ENCODE assay signal across 2 cellular contexts in the genomic region with DNA sequence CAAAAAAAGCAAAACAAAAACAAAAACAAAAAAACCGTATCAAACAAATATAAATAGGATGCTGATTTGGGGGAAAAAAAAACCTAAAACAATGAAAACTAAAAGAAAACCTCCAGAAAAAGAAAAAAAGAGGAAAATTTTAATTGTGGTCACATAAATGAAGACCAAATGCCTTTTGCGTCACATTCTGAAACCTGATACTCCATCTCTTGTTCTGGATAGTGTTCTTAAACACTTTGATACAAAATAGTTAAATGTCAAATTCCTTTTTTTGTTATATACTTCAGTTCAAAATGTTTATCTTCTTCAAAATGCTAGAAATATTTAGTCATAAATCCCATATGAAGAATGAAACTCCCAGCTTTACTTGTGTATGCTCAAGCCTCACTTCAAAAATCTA.
TF ChIP-seq lines count a peak whose summit lies in the region.

No MANE protein-coding gene starts in this region.

TF ChIP-seq in IMR-90, 13 proteins besides CTCF, POLR2A, EP300 and RAD21:
- no peak for TF ChIP-seq MAZ (IDR thresholded peaks at IDR 0.05; ENCODE audit: borderline replicate concordance, low read depth, low read length)
- no peak for TF ChIP-seq MXI1 (IDR thresholded peaks at IDR 0.05; ENCODE audit: borderline replicate concordance, low read depth, low read length)
- TF ChIP-seq RFX5 (IDR thresholded peaks at IDR 0.05; ENCODE audit: low read depth, low read length): no peak
- TF ChIP-seq RCOR1 (IDR thresholded peaks at IDR 0.05; ENCODE audit: insufficient replicate concordance, low read length): no peak
- TF ChIP-seq, protein P1, sequence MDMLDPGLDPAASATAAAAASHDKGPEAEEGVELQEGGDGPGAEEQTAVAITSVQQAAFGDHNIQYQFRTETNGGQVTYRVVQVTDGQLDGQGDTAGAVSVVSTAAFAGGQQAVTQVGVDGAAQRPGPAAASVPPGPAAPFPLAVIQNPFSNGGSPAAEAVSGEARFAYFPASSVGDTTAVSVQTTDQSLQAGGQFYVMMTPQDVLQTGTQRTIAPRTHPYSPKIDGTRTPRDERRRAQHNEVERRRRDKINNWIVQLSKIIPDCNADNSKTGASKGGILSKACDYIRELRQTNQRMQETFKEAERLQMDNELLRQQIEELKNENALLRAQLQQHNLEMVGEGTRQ (IDR thresholded peaks at IDR 0.05; ENCODE audit: low read depth, low read length): no peak
- TF ChIP-seq NFE2L2 (IDR thresholded peaks at IDR 0.05; ENCODE audit: low read depth, low read length): no peak
- TF ChIP-seq CHD1 (IDR thresholded peaks at IDR 0.05; ENCODE audit: low read depth, low read length): no peak
- TF ChIP-seq SMC3 (IDR thresholded peaks at IDR 0.05; ENCODE audit: low read depth, low read length): no peak
- no peak for TF ChIP-seq MAFK (IDR thresholded peaks at IDR 0.05; ENCODE audit: low read depth, low read length)
- TF ChIP-seq BHLHE40 (IDR thresholded peaks at IDR 0.05; ENCODE audit: low read depth, low read length): no peak
TF ChIP-seq in IMR-90: peak in this region for 0.

TF ChIP-seq in K562, 482 proteins besides CTCF, POLR2A, EP300 and RAD21:
- TF ChIP-seq ZNF316 (IDR thresholded peaks at IDR 0.05): no peak
- no peak for TF ChIP-seq ZNF143 (CRISPR knock-in tag; IDR thresholded peaks at IDR 0.05)
- no peak for TF ChIP-seq SMARCA5 (IDR thresholded peaks at IDR 0.05)
- TF ChIP-seq, protein P2, sequence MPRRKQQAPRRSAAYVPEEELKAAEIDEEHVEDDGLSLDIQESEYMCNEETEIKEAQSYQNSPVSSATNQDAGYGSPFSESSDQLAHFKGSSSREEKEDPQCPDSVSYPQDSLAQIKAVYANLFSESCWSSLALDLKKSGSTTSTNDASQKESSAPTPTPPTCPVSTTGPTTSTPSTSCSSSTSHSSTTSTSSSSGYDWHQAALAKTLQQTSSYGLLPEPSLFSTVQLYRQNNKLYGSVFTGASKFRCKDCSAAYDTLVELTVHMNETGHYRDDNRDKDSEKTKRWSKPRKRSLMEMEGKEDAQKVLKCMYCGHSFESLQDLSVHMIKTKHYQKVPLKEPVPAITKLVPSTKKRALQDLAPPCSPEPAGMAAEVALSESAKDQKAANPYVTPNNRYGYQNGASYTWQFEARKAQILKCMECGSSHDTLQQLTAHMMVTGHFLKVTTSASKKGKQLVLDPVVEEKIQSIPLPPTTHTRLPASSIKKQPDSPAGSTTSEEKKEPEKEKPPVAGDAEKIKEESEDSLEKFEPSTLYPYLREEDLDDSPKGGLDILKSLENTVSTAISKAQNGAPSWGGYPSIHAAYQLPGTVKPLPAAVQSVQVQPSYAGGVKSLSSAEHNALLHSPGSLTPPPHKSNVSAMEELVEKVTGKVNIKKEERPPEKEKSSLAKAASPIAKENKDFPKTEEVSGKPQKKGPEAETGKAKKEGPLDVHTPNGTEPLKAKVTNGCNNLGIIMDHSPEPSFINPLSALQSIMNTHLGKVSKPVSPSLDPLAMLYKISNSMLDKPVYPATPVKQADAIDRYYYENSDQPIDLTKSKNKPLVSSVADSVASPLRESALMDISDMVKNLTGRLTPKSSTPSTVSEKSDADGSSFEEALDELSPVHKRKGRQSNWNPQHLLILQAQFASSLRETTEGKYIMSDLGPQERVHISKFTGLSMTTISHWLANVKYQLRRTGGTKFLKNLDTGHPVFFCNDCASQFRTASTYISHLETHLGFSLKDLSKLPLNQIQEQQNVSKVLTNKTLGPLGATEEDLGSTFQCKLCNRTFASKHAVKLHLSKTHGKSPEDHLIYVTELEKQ (CRISPR knock-in tag; IDR thresholded peaks at IDR 0.05): no peak
- TF ChIP-seq POLR2AphosphoS5 (IDR thresholded peaks at IDR 0.05; ENCODE audit: control insufficient read depth, insufficient read depth, low read depth, low read length): no peak
- TF ChIP-seq SLC30A9 (CRISPR knock-in tag; IDR thresholded peaks at IDR 0.05): no peak
- no peak for TF ChIP-seq GTF2F1 (IDR thresholded peaks at IDR 0.05; ENCODE audit: low read depth, low read length)
